In genomic region chr5:110899566-110900412, GRCh38 we compare ENCODE assay signal across 8 cellular contexts.
DNase-seq lines count a peak whose midpoint lies in the region; ATAC-seq and TF ChIP-seq lines count a peak whose summit lies in the region.
"Had no signal": no experiment of that assay in that cellular context is flagged by ENCODE, and none has a peak within 500 bp of the region (broad histone marks: within the 10 kb centered on the region; RNA-seq: fewer than 3 reads in every experiment).

No MANE protein-coding gene starts in this region.

- H3K4me3 ChIP-seq in PC-9 (no peak overlapping the region), neural progenitor cell (no peak overlapping the region)

- CTCF ChIA-PET in PC-9 (lab: Charles Lee): no interaction called here

- peak overlapping the region; percentile 57; the same call in 1 of the 2 replicates for H3K27ac ChIP-seq in PC-9
- no peak overlapping the region for H3K27ac ChIP-seq in neural progenitor cell

- H3K9me2 ChIP-seq in PC-9 (ENCODE audit: insufficient read depth): no peaks in the 10 kb centered on the region

- H3K4me3 Mint-ChIP-seq in natural killer cell (no peak overlapping the region), neural progenitor cell (no peak overlapping the region)
- H3K4me3 Mint-ChIP-seq: natural killer cell treated with Interleukin-12 subunit alpha and Interleukin-12 subunit beta and Interleukin-15 and Interleukin-18, amount 100 ng/mL, for 72 hours had no signal

- H3K27me3 Mint-ChIP-seq in natural killer cell (ENCODE audit: low read depth in 2 of 2) (no peaks in the 10 kb centered on the region), neural progenitor cell (ENCODE audit: insufficient read depth, low read depth) (no peaks in the 10 kb centered on the region)
- H3K27me3 Mint-ChIP-seq: natural killer cell treated with Interleukin-12 subunit alpha and Interleukin-12 subunit beta and Interleukin-15 and Interleukin-18, amount 100 ng/mL, for 72 hours had no signal

- H3K27ac Mint-ChIP-seq in natural killer cell (no peak overlapping the region), neural progenitor cell (no peak overlapping the region)
- H3K27ac Mint-ChIP-seq: natural killer cell treated with Interleukin-12 subunit alpha and Interleukin-12 subunit beta and Interleukin-15 and Interleukin-18, amount 100 ng/mL, for 72 hours had no signal

- H3K36me3 Mint-ChIP-seq in natural killer cell (no peaks in the 10 kb centered on the region), neural progenitor cell (no peaks in the 10 kb centered on the region)
- H3K36me3 Mint-ChIP-seq: natural killer cell treated with Interleukin-12 subunit alpha and Interleukin-12 subunit beta and Interleukin-15 and Interleukin-18, amount 100 ng/mL, for 72 hours had no signal

- H3F3A ChIP-seq in PC-9 (ENCODE audit: insufficient read depth, low read depth): peaks cover 25% of the 10 kb centered on the region
- H3F3A ChIP-seq in neural progenitor cell (ENCODE audit: low read depth): no peaks in the 10 kb centered on the region

- ATAC-seq in GM19455 (IDR thresholded peaks at IDR 0.05; ENCODE audit: unreplicated experiment) (peak; percentile 82), HG02938 (IDR thresholded peaks at IDR 0.05; ENCODE audit: unreplicated experiment) (peak; percentile 94), natural killer cell (no peak)
- ATAC-seq: natural killer cell treated with Interleukin-12 subunit alpha and Interleukin-12 subunit beta and Interleukin-15 and Interleukin-18, amount 100 ng/mL, for 72 hours had no signal

- H3K27me3 ChIP-seq in PC-9 (ENCODE audit: insufficient read depth, low read depth) (no peaks in the 10 kb centered on the region), neural progenitor cell (no peaks in the 10 kb centered on the region)

- peaks cover 10 to 15% of the 10 kb centered on the region in 2 donors for H3K9me3 Mint-ChIP-seq in natural killer cell
- H3K9me3 Mint-ChIP-seq in neural progenitor cell: no peaks in the 10 kb centered on the region
- H3K9me3 Mint-ChIP-seq: natural killer cell treated with Interleukin-12 subunit alpha and Interleukin-12 subunit beta and Interleukin-15 and Interleukin-18, amount 100 ng/mL, for 72 hours had no signal

- H4K20me1 ChIP-seq in PC-9 (ENCODE audit: insufficient read depth): no peaks in the 10 kb centered on the region
- H4K20me1 ChIP-seq in neural progenitor cell (ENCODE audit: low read depth): no peaks in the 10 kb centered on the region

- POLR2A ChIA-PET in PC-9 (lab: Charles Lee; ENCODE audit: unreplicated experiment): no interaction called here

- TF ChIP-seq CTCF in PC-9 (conservative IDR thresholded peaks at IDR 0.05): no peak
- TF ChIP-seq CTCF in natural killer cell (IDR thresholded peaks at IDR 0.05): no peak
- TF ChIP-seq CTCF in neural progenitor cell (IDR thresholded peaks at IDR 0.05): no peak

- H3K79me2 ChIP-seq in PC-9 (ENCODE audit: low read depth) (no peaks in the 10 kb centered on the region), neural progenitor cell (ENCODE audit: low read depth) (no peaks in the 10 kb centered on the region)

- DNase-seq in PC-9 (no peak), renal cortical epithelial cell (ENCODE audit: low read depth) (peak; percentile 81), AML-193 (lab: John Stamatoyannopoulos, UW) (no peak), natural killer cell (no peak), neural progenitor cell (ENCODE audit: low spot score) (no peak)

- H2AFZ ChIP-seq in PC-9 (no peak overlapping the region), neural progenitor cell (replicated peaks) (no peak overlapping the region)

- peak overlapping the region; percentile 55 for H3K4me2 ChIP-seq in PC-9
- H3K4me2 ChIP-seq in neural progenitor cell: no peak overlapping the region

- H3K9ac ChIP-seq in neural progenitor cell: no peak overlapping the region

- no peaks in the 10 kb centered on the region for H3K36me3 ChIP-seq in PC-9 (ENCODE audit: low read depth)
- no peaks in the 10 kb centered on the region for H3K36me3 ChIP-seq in neural progenitor cell

- H3K4me1 Mint-ChIP-seq in natural killer cell: no peaks in the 10 kb centered on the region
- H3K4me1 Mint-ChIP-seq in neural progenitor cell: no peaks in the 10 kb centered on the region

- intact Hi-C loops in PC-9 (cut with micrococcal nuclease; ENCODE audit: unreplicated experiment) (no loop called here), natural killer cell (cut with micrococcal nuclease) (no loop called here)

- no peaks in the 10 kb centered on the region; the same call in 1 of the 2 replicates for H3K9me3 ChIP-seq in PC-9 (ENCODE audit: insufficient read depth, low read depth)
- H3K9me3 ChIP-seq in neural progenitor cell (ENCODE audit: low read depth): no peaks in the 10 kb centered on the region

- BruUV-seq in PC-9 (replicated peaks; lab: Mats Ljungman, UMichigan): no TSS peak

- H3K4me1 ChIP-seq in PC-9 (replicated peaks; ENCODE audit: insufficient read depth) (peaks cover 30% of the 10 kb centered on the region), neural progenitor cell (no peaks in the 10 kb centered on the region)

Comparison
In these comparisons a context has a peak if more than half of its experiments do, and no peak if none do; other contexts are left out.
1. ATAC-seq: peak in GM19455 (single experiment) and HG02938 (single experiment); none in natural killer cell (0 of 3).